ENCODE assay signal across 1 cellular context in genomic region chr15:66742286-66742685, GRCh38.
TF ChIP-seq lines count a peak whose summit lies in the region.

No MANE protein-coding gene starts in this region.

TF ChIP-seq in HepG2, 621 proteins besides CTCF, POLR2A, EP300 and RAD21:
- TF ChIP-seq PRDM15 (CRISPR knock-in tag; IDR thresholded peaks at IDR 0.05) (no peak), CEBPB (IDR thresholded peaks at IDR 0.05; ENCODE audit: borderline replicate concordance, low read depth, low read length) (no peak), RFX5 (IDR thresholded peaks at IDR 0.05; ENCODE audit: low read depth, low read length) (no peak), ZNF441 (CRISPR knock-in tag; IDR thresholded peaks at IDR 0.05; ENCODE audit: borderline replicate concordance) (no peak), GRHL1 (CRISPR knock-in tag; conservative IDR thresholded peaks at IDR 0.05) (no peak), ZNF773 (CRISPR knock-in tag; IDR thresholded peaks at IDR 0.05; ENCODE audit: borderline replicate concordance) (no peak), ZNF704 (CRISPR knock-in tag; IDR thresholded peaks at IDR 0.05; ENCODE audit: borderline replicate concordance) (no peak), GATA4 (IDR thresholded peaks at IDR 0.05; ENCODE audit: borderline replicate concordance, low read depth) (no peak), MIER2 (CRISPR knock-in tag; IDR thresholded peaks at IDR 0.05) (no peak), CSRNP2 (CRISPR knock-in tag; conservative IDR thresholded peaks at IDR 0.05; ENCODE audit: low read depth) (no peak), SMAD9 (CRISPR knock-in tag; IDR thresholded peaks at IDR 0.05) (no peak), ZNF879 (CRISPR knock-in tag; IDR thresholded peaks at IDR 0.05) (no peak), TFE3 (CRISPR knock-in tag; IDR thresholded peaks at IDR 0.05) (no peak), SIX1 (CRISPR knock-in tag; IDR thresholded peaks at IDR 0.05; ENCODE audit: borderline replicate concordance) (no peak), LRRFIP1 (CRISPR knock-in tag; conservative IDR thresholded peaks at IDR 0.05) (no peak), ZNF788 (CRISPR knock-in tag; IDR thresholded peaks at IDR 0.05; ENCODE audit: borderline replicate concordance) (no peak)
